ENCODE assay signal across 9 cellular contexts in the genomic region with DNA sequence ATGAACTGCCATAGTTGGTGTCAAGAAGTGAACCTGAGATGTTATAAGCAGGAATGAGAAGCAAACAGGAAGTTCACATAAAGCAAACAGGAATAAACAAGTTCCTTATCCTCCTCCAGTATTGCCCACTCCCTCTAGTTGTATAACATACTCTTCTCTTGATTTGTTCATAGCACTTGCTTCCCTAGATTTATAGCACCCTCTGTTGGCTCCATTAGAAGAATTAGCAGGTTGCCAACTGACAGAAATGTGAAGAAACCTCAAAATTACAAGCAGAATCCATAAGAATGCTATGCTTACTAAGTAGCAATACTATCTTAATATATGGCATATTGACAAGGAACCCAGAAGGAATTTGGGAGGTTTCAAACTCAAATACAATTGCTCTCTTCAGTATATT.
DNase-seq lines count a peak whose midpoint lies in the region; ATAC-seq and TF ChIP-seq lines count a peak whose summit lies in the region.
"Had no signal": no experiment of that assay in that cellular context is flagged by ENCODE, and none has a peak within 500 bp of the region (broad histone marks: within the 10 kb centered on the region; RNA-seq: fewer than 3 reads in every experiment).

No MANE protein-coding gene starts in this region.

- intact Hi-C loops in lower leg skin (cut with DNase I; ENCODE audit: low total_unique reads) = no loop called here

- TF ChIP-seq CTCF in GM13977 (IDR thresholded peaks at IDR 0.05; ENCODE audit: extremely low read depth, insufficient read depth, missing control alignments) (peak; percentile 11), fibroblast of pulmonary artery (IDR thresholded peaks at IDR 0.05; ENCODE audit: low read length, missing control alignments) (peak; percentile 58), lower leg skin (IDR thresholded peaks at IDR 0.05) (no peak)

- DNase-seq in ACHN = peak; percentile 42
- DNase-seq in GM13977 (ENCODE audit: low spot score) = no peak
- DNase-seq in RPMI7951 (ENCODE audit: low read depth) = peak; percentile 44
- peak; percentile 79 for DNase-seq in fibroblast of pulmonary artery (ENCODE audit: low read depth)
- DNase-seq in NK-92 (lab: John Stamatoyannopoulos, UW; ENCODE audit: unreplicated experiment) = no peak
- DNase-seq in lower leg skin (ENCODE audit: low spot score in 2 of 2) = no peak
- DNase-seq: activated CD4-positive, alpha-beta T cell treated with anti-CD3 and anti-CD28 coated beads, Interleukin-2, amount 10 ng/mL, durations not matched to agents 7 days and 5 days had no signal

- ATAC-seq in HG03521 (IDR thresholded peaks at IDR 0.05; ENCODE audit: unreplicated experiment) (no peak), GM19452 (IDR thresholded peaks at IDR 0.05; ENCODE audit: unreplicated experiment) (no peak)

- TF ChIP-seq POLR2A in lower leg skin (IDR thresholded peaks at IDR 0.05) = no peak

- no peak overlapping the region for H3K4me3 ChIP-seq in fibroblast of pulmonary artery (replicated peaks; ENCODE audit: low read depth, low read length)
- H3K4me3 ChIP-seq in lower leg skin (ENCODE audit: low read depth, poor library complexity, severe bottlenecking) = no peak overlapping the region

- in situ Hi-C loops in ACHN (cut with HindIII; ENCODE audit: low pct_ligation_motif_present, low pct_unique_long_range_greater_than_20kb, low sequenced_read_pairs) (no loop called here), GM13977 (cut with MboI; ENCODE audit: low pct_unique_long_range_greater_than_20kb, low sequenced_read_pairs, unreplicated experiment) (no loop called here)

Comparison
In these comparisons a context has a peak if more than half of its experiments do, and no peak if none do; other contexts are left out.
1. DNase-seq: peak in ACHN (single experiment), RPMI7951 (single experiment) and fibroblast of pulmonary artery (single experiment); none in GM13977 (single experiment), NK-92 (single experiment) and lower leg skin (0 of 2).
2. CTCF ChIP-seq: peak in GM13977 (single experiment) and fibroblast of pulmonary artery (single experiment); none in lower leg skin (0 of 3).